ENCODE assay signal across 20 cellular contexts in genomic region chr6:3695065-3695830, GRCh38. TPM values are rescaled to one million over a fixed set of nuclear protein-coding genes. Genes with fewer than 3 reads are reported as not detected.
DNase-seq lines count a peak whose midpoint lies in the region; ATAC-seq, FAIRE-seq and TF ChIP-seq lines count a peak whose summit lies in the region.
"Had no signal": no experiment of that assay in that cellular context is flagged by ENCODE, and none has a peak within 500 bp of the region (broad histone marks: within the 10 kb centered on the region; RNA-seq: fewer than 3 reads in every experiment).

No MANE protein-coding gene starts in this region.

- TF ChIP-seq CTCF in A549 (IDR thresholded peaks at IDR 0.05) (no peak), HEK293 (tag by site-specific recombination; IDR thresholded peaks at IDR 0.05) (no peak), WTC11 (IDR thresholded peaks at IDR 0.05) (no peak), glutamatergic neuron (IDR thresholded peaks at IDR 0.05; ENCODE audit: partially characterized antibody, unreplicated experiment) (no peak), esophagus muscularis mucosa (IDR thresholded peaks at IDR 0.05) (no peak)

- H3K27ac Mint-ChIP-seq in WTC11, result no peak overlapping the region
- peak overlapping the region; percentile 80 for H3K27ac Mint-ChIP-seq in glutamatergic neuron (ENCODE audit: unreplicated experiment)
- H3K27ac Mint-ChIP-seq: CD4-positive, alpha-beta memory T cell had no signal

- H3K36me3 Mint-ChIP-seq in WTC11, result peaks cover 22% of the 10 kb centered on the region
- peaks cover 3% of the 10 kb centered on the region for H3K36me3 Mint-ChIP-seq in glutamatergic neuron (ENCODE audit: unreplicated experiment)
- H3K36me3 Mint-ChIP-seq: CD4-positive, alpha-beta memory T cell had no signal

- POLR2A ChIA-PET in A549 (lab: Yijun Ruan, JAX) (no interaction called here), HEK293 (lab: Yijun Ruan, JAX) (no interaction called here), WTC11 (lab: Charles Lee) (no interaction called here)

- H3K27me3 Mint-ChIP-seq in WTC11 (ENCODE audit: low read depth) (peaks cover 9% of the 10 kb centered on the region), glutamatergic neuron (ENCODE audit: unreplicated experiment) (peaks cover 7% of the 10 kb centered on the region)

- TF ChIP-seq EP300 in A549 (IDR thresholded peaks at IDR 0.05), result no peak
- TF ChIP-seq EP300 in esophagus muscularis mucosa (IDR thresholded peaks at IDR 0.05), result no peak

- peak overlapping the region; percentile 17; the same call in 2 of the 3 replicates for H3K4me2 ChIP-seq in A549

- H3K4me1 ChIP-seq in A549 (peaks cover 13% of the 10 kb centered on the region; the same call in 2 of the 3 replicates), HEK293 (ENCODE audit: control insufficient read depth, insufficient read depth, low read length) (no peaks in the 10 kb centered on the region), esophagus muscularis mucosa (no peaks in the 10 kb centered on the region)
- H3K4me1 ChIP-seq: HAP-1 had no signal

- intact Hi-C loops in esophagus muscularis mucosa (cut with DNase I), result no loop called here

- no peaks in the 10 kb centered on the region for H3K9me3 ChIP-seq in A549
- H3K9me3 ChIP-seq in HEK293 (ENCODE audit: control insufficient read depth, insufficient read depth, low read depth, low read length), result no peaks in the 10 kb centered on the region
- peaks cover 0 to 6% (median 0%) of the 10 kb centered on the region in 4 donors for H3K9me3 ChIP-seq in esophagus muscularis mucosa
- H3K9me3 ChIP-seq: HAP-1 had no signal

- FAIRE-seq in A549 (lab: Jason Lieb, UNC), result no peak
- FAIRE-seq: GM12878, H54 had no signal

- H3K27me3 ChIP-seq in esophagus muscularis mucosa, result no peaks in the 10 kb centered on the region

- H3K4me3 Mint-ChIP-seq in WTC11 (no peak overlapping the region), glutamatergic neuron (ENCODE audit: unreplicated experiment) (peak overlapping the region; percentile 71)
- H3K4me3 Mint-ChIP-seq: CD4-positive, alpha-beta memory T cell had no signal

- 47% methylated on average over 2 of the region's 2 CpGs for WGBS in A549 (ENCODE audit: missing lambda C conversion rate)
- 72% methylated on average over 2 of the region's 2 CpGs for WGBS in esophagus muscularis mucosa

- no peak for DNase-seq in A549 (ENCODE audit: low read depth in 1 of 2, low spot score in 1 of 2)
- no peak for DNase-seq in WTC11 (ENCODE audit: low spot score)
- no peak for DNase-seq in glutamatergic neuron
- DNase-seq in DMS 273 (lab: John Stamatoyannopoulos, UW; ENCODE audit: unreplicated experiment), result no peak
- no peak for DNase-seq in esophagus muscularis mucosa (ENCODE audit: extremely low spot score)
- DNase-seq: 8988T; C1 segment of cervical spinal cord; CD4-positive, alpha-beta memory T cell; COR-L47; DMS 273 treated with DMSO at 0.1 percent for 48 hours; DMS79; EL; GDM1; GOT3 had no signal

- H3K4me3 ChIP-seq in A549 (no peak overlapping the region), HEK293 (ENCODE audit: low read depth, low read length) (no peak overlapping the region), esophagus muscularis mucosa (no peak overlapping the region)
- H3K4me3 ChIP-seq: GM12878, HAP-1 had no signal

- no peak for TF ChIP-seq POLR2A in A549 (IDR thresholded peaks at IDR 0.05; ENCODE audit: low read length)
- no peak for TF ChIP-seq POLR2A in esophagus muscularis mucosa (IDR thresholded peaks at IDR 0.05; ENCODE audit: low read depth)

- no peaks in the 10 kb centered on the region for H3K36me3 ChIP-seq in HEK293 (ENCODE audit: control insufficient read depth in 2 of 2, insufficient read depth in 1 of 2, low read length in 2 of 2)
- H3K36me3 ChIP-seq in esophagus muscularis mucosa, result no peaks in the 10 kb centered on the region
- H3K36me3 ChIP-seq: HAP-1 had no signal

- H3K4me1 Mint-ChIP-seq in WTC11 (no peaks in the 10 kb centered on the region), glutamatergic neuron (ENCODE audit: low read depth, unreplicated experiment) (peaks cover 23% of the 10 kb centered on the region)
- H3K4me1 Mint-ChIP-seq: CD4-positive, alpha-beta memory T cell had no signal

- ATAC-seq in A549 (no peak), WTC11 (no peak), HG02973 (IDR thresholded peaks at IDR 0.05; ENCODE audit: unreplicated experiment) (no peak), GM19463 (IDR thresholded peaks at IDR 0.05; ENCODE audit: unreplicated experiment) (no peak)
- ATAC-seq: GM12878 had no signal

- H3K27ac ChIP-seq in A549, result no peak overlapping the region
- H3K27ac ChIP-seq in HEK293 (ENCODE audit: extremely low read depth, low read depth, low read length), result no peak overlapping the region
- H3K27ac ChIP-seq in esophagus muscularis mucosa (replicated peaks in 1 of 4), result no peak overlapping the region

- CTCF ChIA-PET in A549 (lab: Yijun Ruan, JAX) (interaction anchor here (1.4 kb wide), 1 partner anchor 10 kb away, joined by 3 read pairs; no protein-coding TSS in a partner anchor), HEK293 (lab: Yijun Ruan, JAX) (interaction anchor here (0.8 to 1.6 kb wide), 2 partner anchors 12 to 283 kb away, joined by 3 to 5 read pairs; no protein-coding TSS in a partner anchor), WTC11 (lab: Charles Lee) (no interaction called here)

- peaks cover 27% of the 10 kb centered on the region for H3K9me3 Mint-ChIP-seq in WTC11
- peaks cover 3% of the 10 kb centered on the region for H3K9me3 Mint-ChIP-seq in glutamatergic neuron (ENCODE audit: unreplicated experiment)

- no peak for TF ChIP-seq RAD21 in A549 (conservative IDR thresholded peaks at IDR 0.05 in 1 of 2, IDR thresholded peaks at IDR 0.05 in 1 of 2)

TF ChIP-seq in A549, 52 proteins besides CTCF, POLR2A, EP300 and RAD21:
- TF ChIP-seq, protein P1, sequence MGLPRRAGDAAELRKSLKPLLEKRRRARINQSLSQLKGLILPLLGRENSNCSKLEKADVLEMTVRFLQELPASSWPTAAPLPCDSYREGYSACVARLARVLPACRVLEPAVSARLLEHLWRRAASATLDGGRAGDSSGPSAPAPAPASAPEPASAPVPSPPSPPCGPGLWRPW (IDR thresholded peaks at IDR 0.05), result no peak
- TF ChIP-seq NPAS2 (CRISPR knock-in tag; IDR thresholded peaks at IDR 0.05; ENCODE audit: borderline replicate concordance) (no peak), HDAC2 (IDR thresholded peaks at IDR 0.05) (no peak), ZFP36 (IDR thresholded peaks at IDR 0.05; ENCODE audit: borderline replicate concordance, partially characterized antibody) (no peak), JUNB (IDR thresholded peaks at IDR 0.05) (no peak), BHLHE40 (IDR thresholded peaks at IDR 0.05; ENCODE audit: low read depth, low read length) (no peak)

TF ChIP-seq in HEK293, 187 proteins besides CTCF, POLR2A, EP300 and RAD21 (continues in another document):
- TF ChIP-seq PRDM4 (tag by site-specific recombination; IDR thresholded peaks at IDR 0.05), result no peak

TF ChIP-seq in WTC11, 78 proteins besides CTCF, POLR2A, EP300 and RAD21:
- TF ChIP-seq ZNF121 (CRISPR knock-in tag; IDR thresholded peaks at IDR 0.05) (peak; percentile 68; the same call in 1 of the 2 replicates), ATF6 (CRISPR knock-in tag; IDR thresholded peaks at IDR 0.05) (no peak)

RNA-seq across cellular contexts. Expression of gene PXDC1, which starts 56.3 kb away (rescaled TPM):
- polyA plus RNA-seq in A549 (2011; rRNA removed), result 2.5 and 6.3 TPM in 2 replicates
- 2.5 and 4.8 TPM in 2 replicates for polyA plus RNA-seq in A549 (2012; cell fraction: cytosol; rRNA removed)
- 5.2 and 6.3 TPM in 2 replicates for polyA plus RNA-seq in A549 (2012; cell fraction: nucleus; rRNA removed)
- polyA plus RNA-seq in A549 (2017; fragmentation: RNase III; extraction: RNeasy Plus Mini Kit Qiagen cat#74134 plus additional on column Dnase treatment), result 6.6 to 8.0 TPM (median 7.1 TPM) in 3 replicates
- 3.3 and 4.5 TPM in 2 replicates for polyA minus RNA-seq in A549 (2011; rRNA and poly(A)+ RNA removed)
- total RNA-seq in WTC11 (2021), result 3.3 to 4.4 TPM (median 3.9 TPM) in 3 replicates
- total RNA-seq in glutamatergic neuron (ENCODE audit: unreplicated experiment), result 7.5 TPM
- 100 to 1,000 TPM; 111 to 232 (median 165) TPM for total RNA-seq in esophagus muscularis mucosa
- polyA plus RNA-seq: CD4-positive, alpha-beta memory T cell had no signal

Comparison
In these comparisons a context has a peak if more than half of its experiments do, and no peak if none do; other contexts are left out.
1. RNA of gene PXDC1, which starts 56.3 kb away (total RNA-seq): 111 to 232 TPM in esophagus muscularis mucosa; 7.5 TPM in glutamatergic neuron (single experiment) and 3.3 to 4.4 TPM in WTC11; every median in the first group is over 10 times any median in the second.